ENCODE assay signal across 1 cellular context in the genomic region with DNA sequence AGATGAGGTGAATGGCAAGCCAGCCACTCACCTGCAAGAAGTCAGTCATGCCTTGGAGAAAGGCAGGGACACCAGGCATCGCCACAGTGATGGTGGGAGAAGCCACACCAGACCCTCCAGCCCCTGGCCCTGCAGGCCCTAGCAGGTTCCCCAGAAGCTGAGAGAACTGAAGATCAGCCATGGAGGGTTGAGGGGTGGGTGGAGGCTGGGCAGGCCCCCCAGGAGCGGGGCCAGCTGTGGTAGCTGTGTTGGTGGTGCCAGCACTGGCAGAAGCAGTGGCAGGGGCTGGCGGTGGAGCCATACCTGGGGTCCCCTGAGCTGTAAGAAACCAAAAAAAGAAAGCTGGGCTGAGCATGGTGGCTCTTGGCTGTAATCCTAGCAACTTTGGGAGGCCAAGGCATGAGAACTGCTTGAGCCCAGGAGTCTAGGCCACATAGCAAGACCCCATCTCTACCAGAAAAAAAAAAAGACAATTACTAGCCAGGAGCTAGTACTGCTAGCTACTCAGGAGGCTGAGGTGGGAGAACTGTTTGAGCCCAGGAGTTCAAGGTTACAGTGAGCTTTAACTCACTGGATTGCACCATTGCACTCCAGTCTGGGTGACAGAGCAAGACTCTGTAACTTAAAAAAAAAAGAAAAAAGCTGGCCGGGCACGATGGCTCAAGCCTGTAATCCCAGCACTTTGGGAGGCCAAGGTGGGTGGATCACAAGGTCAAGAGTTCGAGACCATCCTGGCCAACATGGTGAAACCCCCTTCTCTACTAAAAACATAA.
TF ChIP-seq lines count a peak whose summit lies in the region.

No MANE protein-coding gene starts in this region.

TF ChIP-seq in HepG2, 621 proteins besides CTCF, POLR2A, EP300 and RAD21 (continues in another document):
- peak; percentile 69 for TF ChIP-seq RARA (CRISPR knock-in tag; IDR thresholded peaks at IDR 0.05)
- TF ChIP-seq FOXM1 (CRISPR knock-in tag; IDR thresholded peaks at IDR 0.05), result no peak
- TF ChIP-seq ZBTB3 (CRISPR knock-in tag; IDR thresholded peaks at IDR 0.05; ENCODE audit: borderline replicate concordance, low read depth), result peak; percentile 71; the same call in 1 of the 2 replicates
- TF ChIP-seq, protein P1, sequence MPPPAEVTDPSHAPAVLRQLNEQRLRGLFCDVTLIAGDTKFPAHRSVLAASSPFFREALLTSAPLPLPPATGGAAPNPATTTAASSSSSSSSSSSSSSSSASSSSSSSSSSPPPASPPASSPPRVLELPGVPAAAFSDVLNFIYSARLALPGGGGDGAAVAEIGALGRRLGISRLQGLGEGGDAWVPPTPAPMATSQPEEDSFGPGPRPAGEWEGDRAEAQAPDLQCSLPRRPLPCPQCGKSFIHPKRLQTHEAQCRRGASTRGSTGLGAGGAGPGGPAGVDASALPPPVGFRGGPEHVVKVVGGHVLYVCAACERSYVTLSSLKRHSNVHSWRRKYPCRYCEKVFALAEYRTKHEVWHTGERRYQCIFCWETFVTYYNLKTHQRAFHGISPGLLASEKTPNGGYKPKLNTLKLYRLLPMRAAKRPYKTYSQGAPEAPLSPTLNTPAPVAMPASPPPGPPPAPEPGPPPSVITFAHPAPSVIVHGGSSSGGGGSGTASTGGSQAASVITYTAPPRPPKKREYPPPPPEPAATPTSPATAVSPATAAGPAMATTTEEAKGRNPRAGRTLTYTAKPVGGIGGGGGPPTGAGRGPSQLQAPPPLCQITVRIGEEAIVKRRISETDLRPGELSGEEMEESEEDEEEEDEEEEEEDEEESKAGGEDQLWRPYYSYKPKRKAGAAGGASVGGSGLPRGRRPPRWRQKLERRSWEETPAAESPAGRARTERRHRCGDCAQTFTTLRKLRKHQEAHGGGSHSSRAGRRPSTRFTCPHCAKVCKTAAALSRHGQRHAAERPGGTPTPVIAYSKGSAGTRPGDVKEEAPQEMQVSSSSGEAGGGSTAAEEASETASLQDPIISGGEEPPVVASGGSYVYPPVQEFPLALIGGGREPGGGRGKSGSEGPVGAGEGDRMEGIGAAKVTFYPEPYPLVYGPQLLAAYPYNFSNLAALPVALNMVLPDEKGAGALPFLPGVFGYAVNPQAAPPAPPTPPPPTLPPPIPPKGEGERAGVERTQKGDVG (CRISPR knock-in tag; IDR thresholded peaks at IDR 0.05; ENCODE audit: borderline replicate concordance), result no peak
- peak; percentile 69; the same call in 1 of the 2 replicates for TF ChIP-seq GATAD2A (CRISPR knock-in tag; IDR thresholded peaks at IDR 0.05)
- peak; percentile 45 for TF ChIP-seq SKI (IDR thresholded peaks at IDR 0.05; ENCODE audit: partially characterized antibody)
- no peak for TF ChIP-seq MYC (CRISPR knock-in tag; IDR thresholded peaks at IDR 0.05; ENCODE audit: borderline replicate concordance)
- TF ChIP-seq ZNF605 (CRISPR knock-in tag; IDR thresholded peaks at IDR 0.05), result no peak
- TF ChIP-seq SIN3B (IDR thresholded peaks at IDR 0.05; ENCODE audit: low read length), result no peak
- no peak for TF ChIP-seq ZFP37 (CRISPR knock-in tag; IDR thresholded peaks at IDR 0.05; ENCODE audit: borderline replicate concordance)
- TF ChIP-seq, protein P2, sequence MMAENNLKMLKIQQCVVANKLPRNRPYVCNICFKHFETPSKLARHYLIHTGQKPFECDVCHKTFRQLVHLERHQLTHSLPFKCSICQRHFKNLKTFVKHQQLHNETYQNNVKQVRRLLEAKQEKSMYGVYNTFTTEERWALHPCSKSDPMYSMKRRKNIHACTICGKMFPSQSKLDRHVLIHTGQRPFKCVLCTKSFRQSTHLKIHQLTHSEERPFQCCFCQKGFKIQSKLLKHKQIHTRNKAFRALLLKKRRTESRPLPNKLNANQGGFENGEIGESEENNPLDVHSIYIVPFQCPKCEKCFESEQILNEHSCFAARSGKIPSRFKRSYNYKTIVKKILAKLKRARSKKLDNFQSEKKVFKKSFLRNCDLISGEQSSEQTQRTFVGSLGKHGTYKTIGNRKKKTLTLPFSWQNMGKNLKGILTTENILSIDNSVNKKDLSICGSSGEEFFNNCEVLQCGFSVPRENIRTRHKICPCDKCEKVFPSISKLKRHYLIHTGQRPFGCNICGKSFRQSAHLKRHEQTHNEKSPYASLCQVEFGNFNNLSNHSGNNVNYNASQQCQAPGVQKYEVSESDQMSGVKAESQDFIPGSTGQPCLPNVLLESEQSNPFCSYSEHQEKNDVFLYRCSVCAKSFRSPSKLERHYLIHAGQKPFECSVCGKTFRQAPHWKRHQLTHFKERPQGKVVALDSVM (CRISPR knock-in tag; IDR thresholded peaks at IDR 0.05), result peak; percentile 24; the same call in 1 of the 2 replicates
- 0 out of 2 replicates have a peak, but pooled peaks have one; percentile 22 for TF ChIP-seq HDAC1 (CRISPR knock-in tag; IDR thresholded peaks at IDR 0.05)
- no peak for TF ChIP-seq ARNTL (CRISPR knock-in tag; IDR thresholded peaks at IDR 0.05)
- TF ChIP-seq ZNF335 (CRISPR knock-in tag; IDR thresholded peaks at IDR 0.05), result peak; percentile 68; the same call in 1 of the 2 replicates
- TF ChIP-seq, protein P3, sequence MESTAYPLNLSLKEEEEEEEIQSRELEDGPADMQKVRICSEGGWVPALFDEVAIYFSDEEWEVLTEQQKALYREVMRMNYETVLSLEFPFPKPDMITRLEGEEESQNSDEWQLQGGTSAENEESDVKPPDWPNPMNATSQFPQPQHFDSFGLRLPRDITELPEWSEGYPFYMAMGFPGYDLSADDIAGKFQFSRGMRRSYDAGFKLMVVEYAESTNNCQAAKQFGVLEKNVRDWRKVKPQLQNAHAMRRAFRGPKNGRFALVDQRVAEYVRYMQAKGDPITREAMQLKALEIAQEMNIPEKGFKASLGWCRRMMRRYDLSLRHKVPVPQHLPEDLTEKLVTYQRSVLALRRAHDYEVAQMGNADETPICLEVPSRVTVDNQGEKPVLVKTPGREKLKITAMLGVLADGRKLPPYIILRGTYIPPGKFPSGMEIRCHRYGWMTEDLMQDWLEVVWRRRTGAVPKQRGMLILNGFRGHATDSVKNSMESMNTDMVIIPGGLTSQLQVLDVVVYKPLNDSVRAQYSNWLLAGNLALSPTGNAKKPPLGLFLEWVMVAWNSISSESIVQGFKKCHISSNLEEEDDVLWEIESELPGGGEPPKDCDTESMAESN (CRISPR knock-in tag; conservative IDR thresholded peaks at IDR 0.05), result no peak
- TF ChIP-seq, protein P4, sequence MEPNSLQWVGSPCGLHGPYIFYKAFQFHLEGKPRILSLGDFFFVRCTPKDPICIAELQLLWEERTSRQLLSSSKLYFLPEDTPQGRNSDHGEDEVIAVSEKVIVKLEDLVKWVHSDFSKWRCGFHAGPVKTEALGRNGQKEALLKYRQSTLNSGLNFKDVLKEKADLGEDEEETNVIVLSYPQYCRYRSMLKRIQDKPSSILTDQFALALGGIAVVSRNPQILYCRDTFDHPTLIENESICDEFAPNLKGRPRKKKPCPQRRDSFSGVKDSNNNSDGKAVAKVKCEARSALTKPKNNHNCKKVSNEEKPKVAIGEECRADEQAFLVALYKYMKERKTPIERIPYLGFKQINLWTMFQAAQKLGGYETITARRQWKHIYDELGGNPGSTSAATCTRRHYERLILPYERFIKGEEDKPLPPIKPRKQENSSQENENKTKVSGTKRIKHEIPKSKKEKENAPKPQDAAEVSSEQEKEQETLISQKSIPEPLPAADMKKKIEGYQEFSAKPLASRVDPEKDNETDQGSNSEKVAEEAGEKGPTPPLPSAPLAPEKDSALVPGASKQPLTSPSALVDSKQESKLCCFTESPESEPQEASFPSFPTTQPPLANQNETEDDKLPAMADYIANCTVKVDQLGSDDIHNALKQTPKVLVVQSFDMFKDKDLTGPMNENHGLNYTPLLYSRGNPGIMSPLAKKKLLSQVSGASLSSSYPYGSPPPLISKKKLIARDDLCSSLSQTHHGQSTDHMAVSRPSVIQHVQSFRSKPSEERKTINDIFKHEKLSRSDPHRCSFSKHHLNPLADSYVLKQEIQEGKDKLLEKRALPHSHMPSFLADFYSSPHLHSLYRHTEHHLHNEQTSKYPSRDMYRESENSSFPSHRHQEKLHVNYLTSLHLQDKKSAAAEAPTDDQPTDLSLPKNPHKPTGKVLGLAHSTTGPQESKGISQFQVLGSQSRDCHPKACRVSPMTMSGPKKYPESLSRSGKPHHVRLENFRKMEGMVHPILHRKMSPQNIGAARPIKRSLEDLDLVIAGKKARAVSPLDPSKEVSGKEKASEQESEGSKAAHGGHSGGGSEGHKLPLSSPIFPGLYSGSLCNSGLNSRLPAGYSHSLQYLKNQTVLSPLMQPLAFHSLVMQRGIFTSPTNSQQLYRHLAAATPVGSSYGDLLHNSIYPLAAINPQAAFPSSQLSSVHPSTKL (CRISPR knock-in tag; IDR thresholded peaks at IDR 0.05), result no peak
- TF ChIP-seq MAF1 (CRISPR knock-in tag; IDR thresholded peaks at IDR 0.05; ENCODE audit: borderline replicate concordance), result no peak
- TF ChIP-seq SOX6 (IDR thresholded peaks at IDR 0.05), result no peak
- TF ChIP-seq SOX6 (CRISPR knock-in tag; IDR thresholded peaks at IDR 0.05), result 0 out of 2 replicates have a peak, but pooled peaks have one; percentile 29
- no peak for TF ChIP-seq MEIS1 (CRISPR knock-in tag; IDR thresholded peaks at IDR 0.05; ENCODE audit: borderline replicate concordance)
- peak; percentile 32; the same call in 1 of the 2 replicates for TF ChIP-seq THAP11 (CRISPR knock-in tag; IDR thresholded peaks at IDR 0.05)
- no peak for TF ChIP-seq ATM (IDR thresholded peaks at IDR 0.05; ENCODE audit: borderline replicate concordance)
- TF ChIP-seq, protein P5, sequence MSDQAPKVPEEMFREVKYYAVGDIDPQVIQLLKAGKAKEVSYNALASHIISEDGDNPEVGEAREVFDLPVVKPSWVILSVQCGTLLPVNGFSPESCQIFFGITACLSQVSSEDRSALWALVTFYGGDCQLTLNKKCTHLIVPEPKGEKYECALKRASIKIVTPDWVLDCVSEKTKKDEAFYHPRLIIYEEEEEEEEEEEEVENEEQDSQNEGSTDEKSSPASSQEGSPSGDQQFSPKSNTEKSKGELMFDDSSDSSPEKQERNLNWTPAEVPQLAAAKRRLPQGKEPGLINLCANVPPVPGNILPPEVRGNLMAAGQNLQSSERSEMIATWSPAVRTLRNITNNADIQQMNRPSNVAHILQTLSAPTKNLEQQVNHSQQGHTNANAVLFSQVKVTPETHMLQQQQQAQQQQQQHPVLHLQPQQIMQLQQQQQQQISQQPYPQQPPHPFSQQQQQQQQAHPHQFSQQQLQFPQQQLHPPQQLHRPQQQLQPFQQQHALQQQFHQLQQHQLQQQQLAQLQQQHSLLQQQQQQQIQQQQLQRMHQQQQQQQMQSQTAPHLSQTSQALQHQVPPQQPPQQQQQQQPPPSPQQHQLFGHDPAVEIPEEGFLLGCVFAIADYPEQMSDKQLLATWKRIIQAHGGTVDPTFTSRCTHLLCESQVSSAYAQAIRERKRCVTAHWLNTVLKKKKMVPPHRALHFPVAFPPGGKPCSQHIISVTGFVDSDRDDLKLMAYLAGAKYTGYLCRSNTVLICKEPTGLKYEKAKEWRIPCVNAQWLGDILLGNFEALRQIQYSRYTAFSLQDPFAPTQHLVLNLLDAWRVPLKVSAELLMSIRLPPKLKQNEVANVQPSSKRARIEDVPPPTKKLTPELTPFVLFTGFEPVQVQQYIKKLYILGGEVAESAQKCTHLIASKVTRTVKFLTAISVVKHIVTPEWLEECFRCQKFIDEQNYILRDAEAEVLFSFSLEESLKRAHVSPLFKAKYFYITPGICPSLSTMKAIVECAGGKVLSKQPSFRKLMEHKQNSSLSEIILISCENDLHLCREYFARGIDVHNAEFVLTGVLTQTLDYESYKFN (CRISPR knock-in tag; conservative IDR thresholded peaks at IDR 0.05), result peak; percentile 57
- peak; percentile 20; the same call in 1 of the 2 replicates for TF ChIP-seq HNF4G (IDR thresholded peaks at IDR 0.05; ENCODE audit: borderline replicate concordance, low read depth, low read length)
- no peak for TF ChIP-seq HNF4G (CRISPR knock-in tag; IDR thresholded peaks at IDR 0.05; ENCODE audit: borderline replicate concordance, low read depth)
- TF ChIP-seq PITX1 (CRISPR knock-in tag; IDR thresholded peaks at IDR 0.05), result peak; percentile 55; the same call in 1 of the 2 replicates
- TF ChIP-seq FOXJ3 (CRISPR knock-in tag; IDR thresholded peaks at IDR 0.05; ENCODE audit: borderline replicate concordance), result no peak
- TF ChIP-seq ZNF678 (CRISPR knock-in tag; IDR thresholded peaks at IDR 0.05), result no peak
- TF ChIP-seq, protein P6, sequence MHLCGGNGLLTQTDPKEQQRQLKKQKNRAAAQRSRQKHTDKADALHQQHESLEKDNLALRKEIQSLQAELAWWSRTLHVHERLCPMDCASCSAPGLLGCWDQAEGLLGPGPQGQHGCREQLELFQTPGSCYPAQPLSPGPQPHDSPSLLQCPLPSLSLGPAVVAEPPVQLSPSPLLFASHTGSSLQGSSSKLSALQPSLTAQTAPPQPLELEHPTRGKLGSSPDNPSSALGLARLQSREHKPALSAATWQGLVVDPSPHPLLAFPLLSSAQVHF (CRISPR knock-in tag; IDR thresholded peaks at IDR 0.05), result no peak
- TF ChIP-seq, protein P7, sequence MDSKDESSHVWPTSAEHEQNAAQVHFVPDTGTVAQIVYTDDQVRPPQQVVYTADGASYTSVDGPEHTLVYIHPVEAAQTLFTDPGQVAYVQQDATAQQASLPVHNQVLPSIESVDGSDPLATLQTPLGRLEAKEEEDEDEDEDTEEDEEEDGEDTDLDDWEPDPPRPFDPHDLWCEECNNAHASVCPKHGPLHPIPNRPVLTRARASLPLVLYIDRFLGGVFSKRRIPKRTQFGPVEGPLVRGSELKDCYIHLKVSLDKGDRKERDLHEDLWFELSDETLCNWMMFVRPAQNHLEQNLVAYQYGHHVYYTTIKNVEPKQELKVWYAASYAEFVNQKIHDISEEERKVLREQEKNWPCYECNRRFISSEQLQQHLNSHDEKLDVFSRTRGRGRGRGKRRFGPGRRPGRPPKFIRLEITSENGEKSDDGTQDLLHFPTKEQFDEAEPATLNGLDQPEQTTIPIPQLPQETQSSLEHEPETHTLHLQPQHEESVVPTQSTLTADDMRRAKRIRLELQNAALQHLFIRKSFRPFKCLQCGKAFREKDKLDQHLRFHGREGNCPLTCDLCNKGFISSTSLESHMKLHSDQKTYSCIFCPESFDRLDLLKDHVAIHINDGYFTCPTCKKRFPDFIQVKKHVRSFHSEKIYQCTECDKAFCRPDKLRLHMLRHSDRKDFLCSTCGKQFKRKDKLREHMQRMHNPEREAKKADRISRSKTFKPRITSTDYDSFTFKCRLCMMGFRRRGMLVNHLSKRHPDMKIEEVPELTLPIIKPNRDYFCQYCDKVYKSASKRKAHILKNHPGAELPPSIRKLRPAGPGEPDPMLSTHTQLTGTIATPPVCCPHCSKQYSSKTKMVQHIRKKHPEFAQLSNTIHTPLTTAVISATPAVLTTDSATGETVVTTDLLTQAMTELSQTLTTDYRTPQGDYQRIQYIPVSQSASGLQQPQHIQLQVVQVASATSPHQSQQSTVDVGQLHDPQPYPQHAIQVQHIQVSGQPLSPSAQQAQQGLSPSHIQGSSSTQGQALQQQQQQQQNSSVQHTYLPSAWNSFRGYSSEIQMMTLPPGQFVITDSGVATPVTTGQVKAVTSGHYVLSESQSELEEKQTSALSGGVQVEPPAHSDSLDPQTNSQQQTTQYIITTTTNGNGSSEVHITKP (CRISPR knock-in tag; IDR thresholded peaks at IDR 0.05; ENCODE audit: low read depth), result peak; percentile 49
- no peak for TF ChIP-seq EED (CRISPR knock-in tag; IDR thresholded peaks at IDR 0.05)
